8 cellular contexts compared by ENCODE assay signal in the genomic region with DNA sequence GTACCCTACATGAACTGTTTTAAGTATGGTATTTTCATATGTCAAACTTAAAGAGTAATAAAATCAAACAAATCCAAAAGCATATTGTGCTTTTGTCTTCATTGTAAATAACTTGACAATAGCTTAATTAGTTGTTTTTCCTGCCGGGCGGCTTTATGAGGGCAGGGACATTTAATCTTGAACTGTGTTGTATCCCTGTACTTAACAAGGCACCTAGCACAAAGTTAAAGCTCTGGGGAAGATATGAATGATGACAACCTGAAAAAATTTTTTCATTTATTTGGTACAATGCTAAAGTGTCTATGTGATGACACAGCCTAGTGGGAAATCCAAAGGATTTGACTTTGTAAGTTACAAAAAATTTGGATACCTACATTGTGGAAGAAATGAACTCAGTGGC. TPM values are rescaled to one million over a fixed set of nuclear protein-coding genes. Genes with fewer than 3 reads are reported as not detected.
A peak's percentile ranks its signal among the peaks of the same experiment; 100 is the strongest.
DNase-seq lines count a peak whose midpoint lies in the region; ATAC-seq and TF ChIP-seq lines count a peak whose summit lies in the region.

No MANE protein-coding gene starts in this region.

- H3K27me3 ChIP-seq in PC-9 (ENCODE audit: insufficient read depth, low read depth) (no peaks in the 10 kb centered on the region), prostate gland (replicated peaks; ENCODE audit: insufficient read depth) (no peaks in the 10 kb centered on the region), foreskin keratinocyte (no peaks in the 10 kb centered on the region)

- H3K79me2 ChIP-seq in PC-9 (ENCODE audit: low read depth): peaks cover 12% of the 10 kb centered on the region

- H3K4me3 ChIP-seq in PC-9: peak overlapping the region; percentile 86
- peak overlapping the region; percentile 69 to 96 for H3K4me3 ChIP-seq in prostate gland

- BruUV-seq in PC-9 (replicated peaks; lab: Mats Ljungman, UMichigan): no TSS peak

- intact Hi-C loops in PC-9 (cut with micrococcal nuclease; ENCODE audit: unreplicated experiment) (no loop called here), prostate gland (cut with DNase I) (no loop called here)

- TF ChIP-seq CTCF in PC-9 (conservative IDR thresholded peaks at IDR 0.05) (no peak), prostate gland (IDR thresholded peaks at IDR 0.05) (no peak), foreskin keratinocyte (conservative IDR thresholded peaks at IDR 0.05) (no peak)

- 32% methylated on average over 2 of the region's 2 CpGs for WGBS in prostate gland

- H3K27ac ChIP-seq in PC-9 (no peak overlapping the region), epithelial cell of prostate (peak overlapping the region; percentile 20), prostate gland (peak overlapping the region; percentile 69 to 78), foreskin keratinocyte (no peak overlapping the region)

- peak overlapping the region; percentile 97 for H2AFZ ChIP-seq in PC-9

- H3K9me3 ChIP-seq in ES-I3 (ENCODE audit: control insufficient read depth, insufficient read depth, low read length): no peaks in the 10 kb centered on the region
- no peaks in the 10 kb centered on the region for H3K9me3 ChIP-seq in PC-9 (ENCODE audit: insufficient read depth, low read depth)
- no peaks in the 10 kb centered on the region for H3K9me3 ChIP-seq in prostate gland

- H3K36me3 ChIP-seq in ES-I3 (ENCODE audit: insufficient read depth, low read length): no peaks in the 10 kb centered on the region
- no peaks in the 10 kb centered on the region for H3K36me3 ChIP-seq in PC-9 (ENCODE audit: low read depth)
- H3K36me3 ChIP-seq in prostate gland: no peaks in the 10 kb centered on the region

- H3K4me1 ChIP-seq in ES-I3 (ENCODE audit: insufficient read depth, low read length): no peaks in the 10 kb centered on the region
- H3K4me1 ChIP-seq in PC-9 (replicated peaks; ENCODE audit: insufficient read depth): peaks cover 9% of the 10 kb centered on the region
- no peaks in the 10 kb centered on the region for H3K4me1 ChIP-seq in prostate gland (replicated peaks)
- peaks cover 3% of the 10 kb centered on the region for H3K4me1 ChIP-seq in foreskin keratinocyte

- H3F3A ChIP-seq in PC-9 (ENCODE audit: insufficient read depth, low read depth): no peaks in the 10 kb centered on the region

- H4K20me1 ChIP-seq in PC-9 (ENCODE audit: insufficient read depth): no peaks in the 10 kb centered on the region

- TF ChIP-seq POLR2A in prostate gland (IDR thresholded peaks at IDR 0.05): no peak

- H3K9ac ChIP-seq in ES-I3 (ENCODE audit: low read depth, low read length): peak overlapping the region; percentile 90; the same call in 1 of the 2 replicates

- peak overlapping the region; percentile 96 for H3K4me2 ChIP-seq in PC-9

- H3K9me2 ChIP-seq in PC-9 (ENCODE audit: insufficient read depth): no peaks in the 10 kb centered on the region

- POLR2A ChIA-PET in PC-9 (lab: Charles Lee; ENCODE audit: unreplicated experiment): interaction anchor here (0.7 kb wide), 1 partner anchor 156 kb away, joined by 3 read pairs; no protein-coding TSS in a partner anchor

- ATAC-seq in foreskin keratinocyte: no peak
- ATAC-seq in GM19328 (IDR thresholded peaks at IDR 0.05; ENCODE audit: unreplicated experiment): no peak

- no peak for DNase-seq in PC-9
- DNase-seq in epithelial cell of prostate (ENCODE audit: low read depth, low spot score): no peak
- DNase-seq in prostate gland (ENCODE audit: low spot score): peak; percentile 12
- no peak for DNase-seq in foreskin keratinocyte
- DNase-seq in AG20443 (ENCODE audit: low spot score): no peak
- no peak for DNase-seq in NCI-H2081 treated with DMSO at 0.1 percent for 48 hours (lab: John Stamatoyannopoulos, UW)

- CTCF ChIA-PET in PC-9 (lab: Charles Lee): no interaction called here

RNA-seq across cellular contexts. Expression of a gene that starts 0.5 kb away (rescaled TPM):
- 12.4 and 15.0 TPM in 2 replicates for total RNA-seq in PC-9 (2021)
- total RNA-seq in prostate gland: 10 to 100 TPM; 11.7 to 19.3 TPM
- total RNA-seq in foreskin keratinocyte: 8.5 and 9.2 TPM in 2 replicates
- polyA plus RNA-seq in foreskin keratinocyte: 2.3 and 2.6 TPM in 2 replicates

Comparison
In these comparisons a context has a peak if more than half of its experiments do, and no peak if none do; other contexts are left out.
1. H3K27ac ChIP-seq: peak in epithelial cell of prostate (single experiment) and prostate gland (2 of 2); none in PC-9 (single experiment) and foreskin keratinocyte (single experiment).